Comparison of ENCODE assay signal across 8 cellular contexts in the genomic region with DNA sequence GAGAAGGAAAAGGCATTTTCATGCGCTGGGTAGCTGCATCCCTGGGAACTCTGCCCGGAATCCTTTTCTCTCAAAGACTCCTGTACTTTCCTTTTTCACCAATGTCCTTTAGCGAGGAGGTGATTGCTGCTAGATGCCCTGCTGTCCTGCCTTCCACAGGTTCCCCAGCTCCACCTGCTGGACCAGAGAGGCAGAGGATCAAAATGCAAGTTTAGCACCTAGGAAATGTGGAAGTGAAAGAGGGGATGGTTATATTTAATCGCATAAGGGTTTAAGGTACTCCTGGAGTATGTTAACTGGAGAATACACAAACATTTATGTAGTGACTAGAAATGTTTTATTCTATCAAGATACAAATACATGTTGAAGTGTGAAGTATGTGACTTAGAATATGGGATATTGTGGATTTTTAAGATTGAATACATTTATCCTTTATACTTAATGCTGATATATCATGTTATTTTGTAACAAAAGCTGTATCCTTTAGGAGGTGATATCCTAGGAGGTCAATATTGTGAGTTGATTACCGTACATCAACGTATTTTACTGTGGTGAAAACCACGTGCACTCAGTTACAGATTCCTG.
DNase-seq lines count a peak whose midpoint lies in the region; ATAC-seq, FAIRE-seq and TF ChIP-seq lines count a peak whose summit lies in the region.

No MANE protein-coding gene starts in this region.

- no peaks in the 10 kb centered on the region for H3K27me3 Mint-ChIP-seq in Caco-2 (ENCODE audit: insufficient read depth, unreplicated experiment)

- DNase-seq in Caco-2, result peak; percentile 58 to 67
- DNase-seq in NOMO-1 treated with dmso at 0.1 percent for 144 hours (lab: John Stamatoyannopoulos, UW; ENCODE audit: unreplicated experiment), result peak; percentile 63
- DNase-seq in endothelial cell of umbilical vein (ENCODE audit: low read depth, low spot score), result no peak
- peak; percentile 34 for DNase-seq in pons (ENCODE audit: low spot score)
- no peak for DNase-seq in activated CD4-positive, CD25-positive, alpha-beta regulatory T cell (lab: John Stamatoyannopoulos, UW)
- DNase-seq in activated T-cell treated with anti-CD3 and anti-CD28 coated beads, Interleukin-2, amount 50 U/mL, for 1 hour, result no peak

- POLR2A ChIA-PET in Caco-2 (lab: Charles Lee) (no interaction called here), endothelial cell of umbilical vein (lab: Charles Lee) (interaction anchor here (0.6 kb wide), 2 partner anchors 91 to 489 kb away, joined by 4 read pairs; no protein-coding TSS in a partner anchor)

- no peak for TF ChIP-seq POLR2A in endothelial cell of umbilical vein (IDR thresholded peaks at IDR 0.05; ENCODE audit: low read depth, low read length)

- peak; percentile 90 for ATAC-seq in GM18868 (IDR thresholded peaks at IDR 0.05; ENCODE audit: unreplicated experiment)
- ATAC-seq in HG03175 (IDR thresholded peaks at IDR 0.05; ENCODE audit: unreplicated experiment), result peak; percentile 91

- H3K27ac Mint-ChIP-seq in Caco-2 (ENCODE audit: unreplicated experiment), result no peak overlapping the region

- H3K79me2 ChIP-seq in endothelial cell of umbilical vein (ENCODE audit: control insufficient read depth, insufficient read depth, low read length), result no peaks in the 10 kb centered on the region

- H2AFZ ChIP-seq in endothelial cell of umbilical vein (ENCODE audit: low read depth, low read length), result no peak overlapping the region

- dilution Hi-C loops in endothelial cell of umbilical vein (cut with MboI; ENCODE audit: extremely low pct_ligation_motif_present, low sequenced_read_pairs), result no loop called here

- no peaks in the 10 kb centered on the region for H4K20me1 ChIP-seq in endothelial cell of umbilical vein (replicated peaks; ENCODE audit: control insufficient read depth, extremely low read depth, insufficient read depth, low read length)

- no peak overlapping the region for H3K4me2 ChIP-seq in endothelial cell of umbilical vein (ENCODE audit: insufficient read depth, low read length)

- H3K4me1 ChIP-seq in Caco-2, result peaks cover 9% of the 10 kb centered on the region; the same call in 1 of the 2 replicates
- no peaks in the 10 kb centered on the region for H3K4me1 ChIP-seq in endothelial cell of umbilical vein (ENCODE audit: control insufficient read depth, extremely low read depth, insufficient read depth, low read length)

- CTCF ChIA-PET in Caco-2 (lab: Charles Lee) (interaction anchor here (0.7 to 2.0 kb wide), 3 partner anchors 11 to 199 kb away, joined by 3 to 9 read pairs (median 4); no protein-coding TSS in a partner anchor), endothelial cell of umbilical vein (lab: Charles Lee) (interaction anchor here (0.7 to 2.5 kb wide), 4 partner anchors 10 to 216 kb away, joined by 3 to 10 read pairs (median 3); no protein-coding TSS in a partner anchor)

- peaks cover 22% of the 10 kb centered on the region for H3K4me1 Mint-ChIP-seq in Caco-2 (ENCODE audit: low read depth, unreplicated experiment)

- no peaks in the 10 kb centered on the region for H3K9me3 Mint-ChIP-seq in Caco-2 (ENCODE audit: unreplicated experiment)

- H3K4me3 ChIP-seq in Caco-2 (ENCODE audit: low read depth, low read length) (no peak overlapping the region), endothelial cell of umbilical vein (replicated peaks in 1 of 3; ENCODE audit: insufficient read depth in 1 of 3, low read depth in 1 of 3, low read length in 3 of 3) (no peak overlapping the region)

- no peak overlapping the region for H3K4me3 Mint-ChIP-seq in Caco-2 (ENCODE audit: unreplicated experiment)

- peak; percentile 76 to 91 for TF ChIP-seq CTCF in Caco-2 (IDR thresholded peaks at IDR 0.05; ENCODE audit: insufficient read depth in 1 of 2, low read depth in 1 of 2, low read length in 1 of 2, severe bottlenecking in 1 of 2, unreplicated experiment in 1 of 2)
- peak; percentile 31 to 41 for TF ChIP-seq CTCF in endothelial cell of umbilical vein (IDR thresholded peaks at IDR 0.05; ENCODE audit: extremely low read depth in 1 of 2, insufficient read depth in 1 of 2, low read depth in 1 of 2, low read length in 2 of 2)

- intact Hi-C loops in Caco-2 (cut with micrococcal nuclease; ENCODE audit: unreplicated experiment), result loop anchor here (1.0 kb wide), 2 partner anchors 168 to 199 kb away; no protein-coding TSS in a partner anchor
- intact Hi-C loops in endothelial cell of umbilical vein (cut with micrococcal nuclease), result no loop called here

- no peaks in the 10 kb centered on the region for H3K9me1 ChIP-seq in endothelial cell of umbilical vein (replicated peaks; ENCODE audit: control insufficient read depth, extremely low read depth, insufficient read depth, low read length)

- H3K9ac ChIP-seq in endothelial cell of umbilical vein (replicated peaks; ENCODE audit: extremely low read depth, insufficient read depth, low read length), result no peak overlapping the region

- H3K27ac ChIP-seq in endothelial cell of umbilical vein (ENCODE audit: insufficient read depth, low read depth, low read length), result no peak overlapping the region

- H3K36me3 ChIP-seq in Caco-2 (ENCODE audit: control insufficient read depth, insufficient read depth, low read length) (peaks cover 6% of the 10 kb centered on the region), endothelial cell of umbilical vein (ENCODE audit: control insufficient read depth in 2 of 2, extremely low read depth in 1 of 2, insufficient read depth in 2 of 2, low read length in 2 of 2) (peaks cover 0 to 2% of the 10 kb centered on the region in 2 experiments)

- H3K9me3 ChIP-seq in Caco-2, result no peaks in the 10 kb centered on the region
- no peaks in the 10 kb centered on the region for H3K9me3 ChIP-seq in endothelial cell of umbilical vein (replicated peaks; ENCODE audit: control insufficient read depth, insufficient read depth, low read length)

- FAIRE-seq in endothelial cell of umbilical vein (lab: Jason Lieb, UNC), result peak; percentile 50

- BruUV-seq in Caco-2 (replicated peaks; lab: Mats Ljungman, UMichigan), result no TSS peak
- BruUV-seq in endothelial cell of umbilical vein (replicated peaks; lab: Mats Ljungman, UMichigan), result no TSS peak

- peaks cover 69% of the 10 kb centered on the region for H3K36me3 Mint-ChIP-seq in Caco-2 (ENCODE audit: insufficient read depth, unreplicated experiment)

- H3K27me3 ChIP-seq in Caco-2 (replicated peaks; ENCODE audit: control insufficient read depth, insufficient read depth, low read length) (no peaks in the 10 kb centered on the region), endothelial cell of umbilical vein (ENCODE audit: control insufficient read depth in 2 of 2, insufficient read depth in 2 of 2, low read length in 2 of 2) (no peaks in the 10 kb centered on the region)

TF ChIP-seq in endothelial cell of umbilical vein, 7 proteins besides CTCF, POLR2A, EP300 and RAD21:
- TF ChIP-seq GATA2 (IDR thresholded peaks at IDR 0.05; ENCODE audit: insufficient read depth, insufficient read length, low read depth, low read length) (no peak), FOS (IDR thresholded peaks at IDR 0.05; ENCODE audit: borderline replicate concordance, insufficient read depth, low read length) (no peak), MYC (IDR thresholded peaks at IDR 0.05; ENCODE audit: low read depth, low read length) (no peak), POLR2AphosphoS5 (IDR thresholded peaks at IDR 0.05; ENCODE audit: insufficient read depth, low read depth, low read length) (no peak), JUN (IDR thresholded peaks at IDR 0.05; ENCODE audit: borderline replicate concordance, insufficient read depth, insufficient read length, low read depth) (no peak), EZH2 (IDR thresholded peaks at IDR 0.05; ENCODE audit: borderline replicate concordance, low read depth, low read length, severe bottlenecking) (no peak)
- TF ChIP-seq, protein P1, sequence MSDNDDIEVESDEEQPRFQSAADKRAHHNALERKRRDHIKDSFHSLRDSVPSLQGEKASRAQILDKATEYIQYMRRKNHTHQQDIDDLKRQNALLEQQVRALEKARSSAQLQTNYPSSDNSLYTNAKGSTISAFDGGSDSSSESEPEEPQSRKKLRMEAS (IDR thresholded peaks at IDR 0.05; ENCODE audit: insufficient read depth, insufficient read length), result no peak

Comparison
In these comparisons a context has a peak if more than half of its experiments do, and no peak if none do; other contexts are left out.
1. DNase-seq: peak in Caco-2 (2 of 2), NOMO-1 treated with dmso at 0.1 percent for 144 hours (single experiment) and pons (single experiment); none in endothelial cell of umbilical vein (single experiment), activated CD4-positive, CD25-positive, alpha-beta regulatory T cell (0 of 4) and activated T-cell treated with anti-CD3 and anti-CD28 coated beads, Interleukin-2, amount 50 U/mL, for 1 hour (single experiment).